In the genomic region with DNA sequence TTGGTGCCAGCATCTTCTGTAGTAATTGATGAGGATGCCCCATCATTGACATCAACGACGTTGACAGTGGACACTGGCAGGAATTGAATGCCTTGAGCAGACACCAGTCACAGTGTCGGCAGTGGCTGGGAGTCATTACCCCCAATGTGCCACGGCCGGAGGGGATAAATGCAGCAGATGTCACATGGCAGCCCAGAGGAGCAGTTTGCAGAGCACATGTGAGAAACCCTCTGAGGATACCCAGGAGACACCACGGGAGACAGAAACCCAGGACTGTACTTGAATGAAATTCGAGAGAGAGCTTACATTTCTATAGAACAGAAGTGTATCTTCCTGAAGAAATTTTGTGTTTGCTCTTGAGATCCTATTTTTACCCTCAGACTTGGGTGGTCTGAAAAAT, we compare ENCODE assay signal across 1 cellular context.
TF ChIP-seq lines count a peak whose summit lies in the region.

No MANE protein-coding gene starts in this region.

TF ChIP-seq in HepG2, 621 proteins besides CTCF, POLR2A, EP300 and RAD21 (continued from another document):
- TF ChIP-seq, protein P1, sequence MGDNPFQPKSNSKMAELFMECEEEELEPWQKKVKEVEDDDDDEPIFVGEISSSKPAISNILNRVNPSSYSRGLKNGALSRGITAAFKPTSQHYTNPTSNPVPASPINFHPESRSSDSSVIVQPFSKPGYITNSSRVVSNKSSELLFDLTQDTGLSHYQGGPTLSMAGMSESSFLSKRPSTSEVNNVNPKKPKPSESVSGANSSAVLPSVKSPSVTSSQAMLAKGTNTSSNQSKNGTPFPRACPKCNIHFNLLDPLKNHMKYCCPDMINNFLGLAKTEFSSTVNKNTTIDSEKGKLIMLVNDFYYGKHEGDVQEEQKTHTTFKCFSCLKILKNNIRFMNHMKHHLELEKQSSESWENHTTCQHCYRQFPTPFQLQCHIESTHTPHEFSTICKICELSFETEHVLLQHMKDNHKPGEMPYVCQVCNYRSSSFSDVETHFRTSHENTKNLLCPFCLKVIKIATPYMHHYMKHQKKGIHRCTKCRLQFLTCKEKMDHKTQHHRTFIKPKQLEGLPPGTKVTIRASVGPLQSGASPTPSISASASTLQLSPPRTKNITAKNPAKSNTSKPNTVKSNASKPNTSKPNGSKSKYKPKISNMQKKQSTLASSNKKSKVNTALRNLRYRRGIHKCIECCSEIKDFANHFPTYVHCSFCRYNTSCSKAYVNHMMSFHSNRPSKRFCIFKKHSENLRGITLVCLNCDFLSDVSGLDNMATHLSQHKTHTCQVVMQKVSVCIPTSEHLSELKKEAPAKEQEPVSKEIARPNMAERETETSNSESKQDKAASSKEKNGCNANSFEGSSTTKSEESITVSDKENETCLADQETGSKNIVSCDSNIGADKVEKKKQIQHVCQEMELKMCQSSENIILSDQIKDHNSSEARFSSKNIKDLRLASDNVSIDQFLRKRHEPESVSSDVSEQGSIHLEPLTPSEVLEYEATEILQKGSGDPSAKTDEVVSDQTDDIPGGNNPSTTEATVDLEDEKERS (CRISPR knock-in tag; IDR thresholded peaks at IDR 0.05) = no peak
- no peak for TF ChIP-seq SNAPC2 (CRISPR knock-in tag; IDR thresholded peaks at IDR 0.05)
- TF ChIP-seq, protein P2, sequence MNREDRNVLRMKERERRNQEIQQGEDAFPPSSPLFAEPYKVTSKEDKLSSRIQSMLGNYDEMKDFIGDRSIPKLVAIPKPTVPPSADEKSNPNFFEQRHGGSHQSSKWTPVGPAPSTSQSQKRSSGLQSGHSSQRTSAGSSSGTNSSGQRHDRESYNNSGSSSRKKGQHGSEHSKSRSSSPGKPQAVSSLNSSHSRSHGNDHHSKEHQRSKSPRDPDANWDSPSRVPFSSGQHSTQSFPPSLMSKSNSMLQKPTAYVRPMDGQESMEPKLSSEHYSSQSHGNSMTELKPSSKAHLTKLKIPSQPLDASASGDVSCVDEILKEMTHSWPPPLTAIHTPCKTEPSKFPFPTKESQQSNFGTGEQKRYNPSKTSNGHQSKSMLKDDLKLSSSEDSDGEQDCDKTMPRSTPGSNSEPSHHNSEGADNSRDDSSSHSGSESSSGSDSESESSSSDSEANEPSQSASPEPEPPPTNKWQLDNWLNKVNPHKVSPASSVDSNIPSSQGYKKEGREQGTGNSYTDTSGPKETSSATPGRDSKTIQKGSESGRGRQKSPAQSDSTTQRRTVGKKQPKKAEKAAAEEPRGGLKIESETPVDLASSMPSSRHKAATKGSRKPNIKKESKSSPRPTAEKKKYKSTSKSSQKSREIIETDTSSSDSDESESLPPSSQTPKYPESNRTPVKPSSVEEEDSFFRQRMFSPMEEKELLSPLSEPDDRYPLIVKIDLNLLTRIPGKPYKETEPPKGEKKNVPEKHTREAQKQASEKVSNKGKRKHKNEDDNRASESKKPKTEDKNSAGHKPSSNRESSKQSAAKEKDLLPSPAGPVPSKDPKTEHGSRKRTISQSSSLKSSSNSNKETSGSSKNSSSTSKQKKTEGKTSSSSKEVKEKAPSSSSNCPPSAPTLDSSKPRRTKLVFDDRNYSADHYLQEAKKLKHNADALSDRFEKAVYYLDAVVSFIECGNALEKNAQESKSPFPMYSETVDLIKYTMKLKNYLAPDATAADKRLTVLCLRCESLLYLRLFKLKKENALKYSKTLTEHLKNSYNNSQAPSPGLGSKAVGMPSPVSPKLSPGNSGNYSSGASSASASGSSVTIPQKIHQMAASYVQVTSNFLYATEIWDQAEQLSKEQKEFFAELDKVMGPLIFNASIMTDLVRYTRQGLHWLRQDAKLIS (CRISPR knock-in tag; IDR thresholded peaks at IDR 0.05) = no peak
TF ChIP-seq in HepG2: peak in this region for 1.
